In genomic region chr10:16795410-16796073, GRCh38 we compare ENCODE assay signal across 15 cellular contexts. TPM values are rescaled to one million over a fixed set of nuclear protein-coding genes. Genes with fewer than 3 reads are reported as not detected.
A peak's percentile ranks its signal among the peaks of the same experiment; 100 is the strongest.
DNase-seq lines count a peak whose midpoint lies in the region; ATAC-seq, FAIRE-seq and TF ChIP-seq lines count a peak whose summit lies in the region.
"Had no signal": no experiment of that assay in that cellular context is flagged by ENCODE, and none has a peak within 500 bp of the region (broad histone marks: within the 10 kb centered on the region; RNA-seq: fewer than 3 reads in every experiment).

No MANE protein-coding gene starts in this region.

- H3K27ac Mint-ChIP-seq in CD8-positive, alpha-beta T cell: peak overlapping the region; percentile 52
- H3K27ac Mint-ChIP-seq in activated T-helper 17 cell treated with anti-CD3 and anti-CD28 coated beads, Interleukin-2, amount 50 U/mL, for 72 hours: peak overlapping the region; percentile 94
- H3K27ac Mint-ChIP-seq in stimulated activated effector memory CD8-positive, alpha-beta T cell treated with anti-CD3 and anti-CD28 coated beads, Interleukin-12 subunit alpha, Interleukin-12 subunit beta, amount 100 ng/mL, for 72 hours: peak overlapping the region; percentile 68
- no peak overlapping the region for H3K27ac Mint-ChIP-seq in nephron progenitor cell
- H3K27ac Mint-ChIP-seq: GM23338 had no signal

- CTCF ChIA-PET in CD8-positive, alpha-beta T cell (lab: Charles Lee): interaction anchor here (0.8 kb wide), 1 partner anchor 14 kb away, joined by 3 read pairs; no protein-coding TSS in a partner anchor

- no peaks in the 10 kb centered on the region for H3K9me3 ChIP-seq in CD8-positive, alpha-beta T cell (ENCODE audit: low read length)
- H3K9me3 ChIP-seq: A549, BE2C had no signal

- peaks cover 32% of the 10 kb centered on the region for H3K4me1 Mint-ChIP-seq in CD8-positive, alpha-beta T cell (ENCODE audit: low read depth)
- peaks cover 44% of the 10 kb centered on the region for H3K4me1 Mint-ChIP-seq in activated T-helper 17 cell treated with anti-CD3 and anti-CD28 coated beads, Interleukin-2, amount 50 U/mL, for 72 hours
- H3K4me1 Mint-ChIP-seq in stimulated activated effector memory CD8-positive, alpha-beta T cell treated with anti-CD3 and anti-CD28 coated beads, Interleukin-12 subunit alpha, Interleukin-12 subunit beta, amount 100 ng/mL, for 72 hours: peaks cover 44% of the 10 kb centered on the region
- peaks cover 4% of the 10 kb centered on the region for H3K4me1 Mint-ChIP-seq in nephron progenitor cell

- H3K27me3 Mint-ChIP-seq in CD8-positive, alpha-beta T cell (ENCODE audit: low read depth): no peaks in the 10 kb centered on the region
- H3K27me3 Mint-ChIP-seq in activated T-helper 17 cell treated with anti-CD3 and anti-CD28 coated beads, Interleukin-2, amount 50 U/mL, for 72 hours: no peaks in the 10 kb centered on the region
- H3K27me3 Mint-ChIP-seq in nephron progenitor cell (ENCODE audit: low read depth, poor library complexity): no peaks in the 10 kb centered on the region
- H3K27me3 Mint-ChIP-seq: IgD-negative memory B cell had no signal

- H3K4me3 Mint-ChIP-seq in CD8-positive, alpha-beta T cell: no peak overlapping the region
- H3K4me3 Mint-ChIP-seq in activated T-helper 17 cell treated with anti-CD3 and anti-CD28 coated beads, Interleukin-2, amount 50 U/mL, for 72 hours: no peak overlapping the region
- H3K4me3 Mint-ChIP-seq in stimulated activated effector memory CD8-positive, alpha-beta T cell treated with anti-CD3 and anti-CD28 coated beads, Interleukin-12 subunit alpha, Interleukin-12 subunit beta, amount 100 ng/mL, for 72 hours: no peak overlapping the region
- no peak overlapping the region for H3K4me3 Mint-ChIP-seq in nephron progenitor cell
- H3K4me3 Mint-ChIP-seq: GM23338, IgD-negative memory B cell had no signal

- FAIRE-seq in HTR-8/SVneo (lab: Jason Lieb, UNC): no peak
- FAIRE-seq: A549 had no signal

- peaks cover 2% of the 10 kb centered on the region for H3K9me3 Mint-ChIP-seq in CD8-positive, alpha-beta T cell
- no peaks in the 10 kb centered on the region for H3K9me3 Mint-ChIP-seq in activated T-helper 17 cell treated with anti-CD3 and anti-CD28 coated beads, Interleukin-2, amount 50 U/mL, for 72 hours
- no peaks in the 10 kb centered on the region for H3K9me3 Mint-ChIP-seq in stimulated activated effector memory CD8-positive, alpha-beta T cell treated with anti-CD3 and anti-CD28 coated beads, Interleukin-12 subunit alpha, Interleukin-12 subunit beta, amount 100 ng/mL, for 72 hours
- peaks cover 46% of the 10 kb centered on the region for H3K9me3 Mint-ChIP-seq in nephron progenitor cell

- H3K27me3 ChIP-seq in CD8-positive, alpha-beta T cell (ENCODE audit: insufficient read depth, low read length): no peaks in the 10 kb centered on the region
- H3K27me3 ChIP-seq: BE2C had no signal

- POLR2A ChIA-PET in CD8-positive, alpha-beta T cell (lab: Charles Lee): interaction anchor here (0.7 kb wide), 1 partner anchor 331 kb away, joined by 3 read pairs; no protein-coding TSS in a partner anchor

- no peak overlapping the region for H3K27ac ChIP-seq in CD8-positive, alpha-beta T cell (ENCODE audit: low read depth, low read length)
- H3K27ac ChIP-seq: A549, C4-2B had no signal

- H3K36me3 Mint-ChIP-seq in CD8-positive, alpha-beta T cell: peaks cover 58% of the 10 kb centered on the region
- H3K36me3 Mint-ChIP-seq in activated T-helper 17 cell treated with anti-CD3 and anti-CD28 coated beads, Interleukin-2, amount 50 U/mL, for 72 hours (ENCODE audit: low read depth): peaks cover 72% of the 10 kb centered on the region
- H3K36me3 Mint-ChIP-seq in stimulated activated effector memory CD8-positive, alpha-beta T cell treated with anti-CD3 and anti-CD28 coated beads, Interleukin-12 subunit alpha, Interleukin-12 subunit beta, amount 100 ng/mL, for 72 hours: peaks cover 13% of the 10 kb centered on the region
- H3K36me3 Mint-ChIP-seq in nephron progenitor cell (ENCODE audit: low read depth): peaks cover 72% of the 10 kb centered on the region

- no peak for ATAC-seq in CD8-positive, alpha-beta T cell
- ATAC-seq in GM18868 (IDR thresholded peaks at IDR 0.05; ENCODE audit: unreplicated experiment) (peak; percentile 41), HG03460 (IDR thresholded peaks at IDR 0.05; ENCODE audit: unreplicated experiment) (no peak)
- ATAC-seq in activated T-helper 17 cell treated with anti-CD3 and anti-CD28 coated beads, Interleukin-2, amount 50 U/mL, for 72 hours (replicated peaks): peak; percentile 36
- ATAC-seq in stimulated activated effector memory CD8-positive, alpha-beta T cell treated with anti-CD3 and anti-CD28 coated beads, Interleukin-12 subunit alpha, Interleukin-12 subunit beta, amount 100 ng/mL, for 72 hours: no peak
- ATAC-seq: A549, GM23338 had no signal

- no peaks in the 10 kb centered on the region for H3K4me1 ChIP-seq in CD8-positive, alpha-beta T cell (ENCODE audit: insufficient read depth, low read length)
- H3K4me1 ChIP-seq: A549, BE2C had no signal

- intact Hi-C loops in CD8-positive, alpha-beta T cell (cut with DNase I, micrococcal nuclease): no loop called here

- no peak overlapping the region for H3K4me3 ChIP-seq in CD8-positive, alpha-beta T cell (ENCODE audit: low read depth, low read length)
- H3K4me3 ChIP-seq: A549, GM23338 had no signal

- no peak for DNase-seq in CD8-positive, alpha-beta T cell
- no peak for DNase-seq in stimulated activated effector memory CD8-positive, alpha-beta T cell treated with anti-CD3 and anti-CD28 coated beads, Interleukin-12 subunit alpha, Interleukin-12 subunit beta, amount 100 ng/mL, for 72 hours (ENCODE audit: low spot score in 2 of 2)
- no peak for DNase-seq in nephron progenitor cell
- no peak for DNase-seq in HTR-8/SVneo (ENCODE audit: insufficient read length, low spot score)
- DNase-seq: BE2C, DMS 273 treated with DMSO at 0.1 percent for 48 hours, H7, KG1 had no signal

- H3K36me3 ChIP-seq in CD8-positive, alpha-beta T cell (ENCODE audit: insufficient read depth, low read length): no peaks in the 10 kb centered on the region
- H3K36me3 ChIP-seq: BE2C had no signal

- no peak for TF ChIP-seq CTCF in CD8-positive, alpha-beta T cell (IDR thresholded peaks at IDR 0.05)
- TF ChIP-seq CTCF in nephron progenitor cell (IDR thresholded peaks at IDR 0.05): no peak

RNA-seq across cellular contexts. Expression of gene RSU1, which starts 21.7 kb away (rescaled TPM):
- total RNA-seq in CD8-positive, alpha-beta T cell: 10 to 100 TPM; 23.8 to 26.1 TPM
- 10 to 100 TPM; 56.1 to 87.8 TPM for total RNA-seq in activated T-helper 17 cell treated with anti-CD3 and anti-CD28 coated beads, Interleukin-2, amount 50 U/mL, for 72 hours

Comparison
In these comparisons a context has a peak if more than half of its experiments do, and no peak if none do; other contexts are left out.
1. ATAC-seq: peak in GM18868 (single experiment) and activated T-helper 17 cell treated with anti-CD3 and anti-CD28 coated beads, Interleukin-2, amount 50 U/mL, for 72 hours (single experiment); none in CD8-positive, alpha-beta T cell (single experiment), stimulated activated effector memory CD8-positive, alpha-beta T cell treated with anti-CD3 and anti-CD28 coated beads, Interleukin-12 subunit alpha, Interleukin-12 subunit beta, amount 100 ng/mL, for 72 hours (single experiment) and HG03460 (single experiment).